Comparison of ENCODE assay signal across 14 cellular contexts in genomic region chrX:49058794-49059193, GRCh38. TPM values are rescaled to one million over a fixed set of nuclear protein-coding genes. Genes with fewer than 3 reads are reported as not detected.
DNase-seq lines count a peak whose midpoint lies in the region; ATAC-seq, FAIRE-seq and TF ChIP-seq lines count a peak whose summit lies in the region.
"Had no signal": no experiment of that assay in that cellular context is flagged by ENCODE, and none has a peak within 500 bp of the region (broad histone marks: within the 10 kb centered on the region; RNA-seq: fewer than 3 reads in every experiment).

TSS of gene CCDC120 (plus strand) at chrX:49058999. CDS start at chrX:49062042, 3,043 bp downstream.

- no peaks in the 10 kb centered on the region for H3K4me1 ChIP-seq in small intestine (ENCODE audit: control insufficient read depth in 2 of 2, insufficient read depth in 1 of 2, low read depth in 1 of 2, low read length in 1 of 2)
- H3K4me1 ChIP-seq: right atrium auricular region had no signal

- peak within 1 kb of the TSS; percentile 90 for H3K4me3 Mint-ChIP-seq in MCF 10A (ENCODE audit: unreplicated experiment)
- H3K4me3 Mint-ChIP-seq: activated B cell treated with CpG ODN at 0.5 μM for 24 hours, immature natural killer cell had no signal

- H3K9me3 Mint-ChIP-seq in MCF 10A (ENCODE audit: unreplicated experiment): peaks cover 13% of the 10 kb centered on the region
- H3K9me3 Mint-ChIP-seq: activated B cell treated with CpG ODN at 0.5 μM for 24 hours; activated T-helper 2 cell treated with anti-CD3 and anti-CD28 coated beads, Interferon-gamma antibody, Interleukin-2, Interleukin-4, amounts not matched to agents 10 μg/mL and 5 μg/mL and 100 μg/mL, durations not matched to agents 14 hours and 24 hours and 36 hours; immature natural killer cell had no signal

- ATAC-seq in GM18870 (IDR thresholded peaks at IDR 0.05; ENCODE audit: unreplicated experiment): no peak

- H3K4me3 ChIP-seq in kidney epithelial cell (ENCODE audit: low read depth, low read length) (peak within 1 kb of the TSS; percentile 46), small intestine (ENCODE audit: low read depth in 1 of 2, low read length in 2 of 2) (peak within 1 kb of the TSS; percentile 25 to 59)
- H3K4me3 ChIP-seq: coronary artery, right atrium auricular region had no signal

- DNase-seq in HT-29 (ENCODE audit: low spot score) (peak; percentile 70), MCF 10A (ENCODE audit: unreplicated experiment) (peak; percentile 38), kidney epithelial cell (ENCODE audit: low read depth) (no peak), small intestine (peak; percentile 66), GM19238 (ENCODE audit: insufficient read length, low spot score) (no peak), GDM1 (lab: John Stamatoyannopoulos, UW) (no peak), Kasumi-1 (lab: John Stamatoyannopoulos, UW) (no peak)
- DNase-seq: activated B cell treated with CpG ODN at 0.5 μM for 24 hours, immature natural killer cell, OCI-M1 had no signal

- H3K27me3 ChIP-seq in kidney epithelial cell (ENCODE audit: control insufficient read depth, insufficient read depth, low read length) (no peaks in the 10 kb centered on the region), small intestine (ENCODE audit: control insufficient read depth in 2 of 2, insufficient read depth in 2 of 2, low read length in 2 of 2) (no peaks in the 10 kb centered on the region)
- H3K27me3 ChIP-seq: right atrium auricular region had no signal

- peaks cover 8% of the 10 kb centered on the region for H3K27me3 Mint-ChIP-seq in MCF 10A (ENCODE audit: insufficient read depth, unreplicated experiment)
- H3K27me3 Mint-ChIP-seq: activated B cell treated with CpG ODN at 0.5 μM for 24 hours had no signal

- POLR2A ChIA-PET in MCF 10A (lab: Yijun Ruan, JAX): interaction anchor here (0.6 to 2.1 kb wide), 6 partner anchors 16 to 109 kb away, joined by 3 to 20 read pairs (median 5); partner anchors contain the start of genes GRIPAP1, TFE3 and WDR45

- no TSS peak for BruUV-seq in MCF 10A (replicated peaks; lab: Mats Ljungman, UMichigan)

- intact Hi-C loops in MCF 10A (cut with micrococcal nuclease): no loop called here

- TF ChIP-seq CTCF in MCF 10A (IDR thresholded peaks at IDR 0.05; ENCODE audit: unreplicated experiment) (no peak), kidney epithelial cell (IDR thresholded peaks at IDR 0.05; ENCODE audit: insufficient read depth, low read length, poor library complexity, severe bottlenecking) (no peak)

- CTCF ChIA-PET in MCF 10A (lab: Yijun Ruan, JAX): interaction anchor here (1.6 kb wide), 1 partner anchor 22 kb away, joined by 4 read pairs; no protein-coding TSS in a partner anchor

- H3K4me1 Mint-ChIP-seq in MCF 10A (ENCODE audit: insufficient read depth, unreplicated experiment): no peaks in the 10 kb centered on the region

- H3K9me3 ChIP-seq in small intestine (ENCODE audit: control insufficient read depth, low read depth): no peaks in the 10 kb centered on the region
- H3K9me3 ChIP-seq: right atrium auricular region had no signal

- peaks cover 5% of the 10 kb centered on the region for H3K36me3 Mint-ChIP-seq in MCF 10A (ENCODE audit: insufficient read depth, unreplicated experiment)
- H3K36me3 Mint-ChIP-seq: immature natural killer cell had no signal

- 11 to 46% (median 41%) methylated on average over 5 of the region's 5 CpGs for WGBS in small intestine, 3 donors

- H3K36me3 ChIP-seq in kidney epithelial cell (ENCODE audit: control insufficient read depth, insufficient read depth, low read length) (no peaks in the 10 kb centered on the region), small intestine (ENCODE audit: control insufficient read depth in 2 of 2, insufficient read depth in 2 of 2, low read length in 2 of 2) (peaks cover 0 to 2% of the 10 kb centered on the region in 2 donors)
- H3K36me3 ChIP-seq: right atrium auricular region had no signal

- H3K27ac Mint-ChIP-seq in MCF 10A (ENCODE audit: low read depth, unreplicated experiment): peak within 1 kb of the TSS; percentile 59
- H3K27ac Mint-ChIP-seq: activated B cell treated with CpG ODN at 0.5 μM for 24 hours; activated T-helper 2 cell treated with anti-CD3 and anti-CD28 coated beads, Interferon-gamma antibody, Interleukin-2, Interleukin-4, amounts not matched to agents 10 μg/mL and 5 μg/mL and 100 μg/mL, durations not matched to agents 14 hours and 24 hours and 36 hours had no signal

- FAIRE-seq in small intestine (lab: Jason Lieb, UNC): no peak

- peak within 1 kb of the TSS; percentile 76 to 83 for H3K27ac ChIP-seq in small intestine (ENCODE audit: low read depth in 1 of 2, low read length in 1 of 2)
- H3K27ac ChIP-seq: right atrium auricular region had no signal

RNA-seq across cellular contexts. Expression of gene CCDC120, which starts in this region (rescaled TPM):
- 10.6 and 12.6 TPM in 2 replicates for total RNA-seq in HT-29 (2014; rRNA removed; shearing (Covaris generic))
- total RNA-seq in MCF 10A (2022): 10.3 and 14.4 TPM in 2 replicates
- total RNA-seq in kidney epithelial cell: 5.5 and 6.4 TPM in 2 replicates
- 10 to 100 TPM in 2 of 3 donors, 1 to 10 TPM in 1; 5.7 to 15.7 (median 13.2) TPM for polyA plus RNA-seq in small intestine

Comparison
In these comparisons a context has a peak if more than half of its experiments do, and no peak if none do; other contexts are left out.
1. DNase-seq: peak in HT-29 (single experiment), MCF 10A (single experiment) and small intestine (single experiment); none in kidney epithelial cell (single experiment), GM19238 (single experiment), GDM1 (single experiment) and Kasumi-1 (0 of 2).